Comparison of ENCODE assay signal across 9 cellular contexts in the genomic region with DNA sequence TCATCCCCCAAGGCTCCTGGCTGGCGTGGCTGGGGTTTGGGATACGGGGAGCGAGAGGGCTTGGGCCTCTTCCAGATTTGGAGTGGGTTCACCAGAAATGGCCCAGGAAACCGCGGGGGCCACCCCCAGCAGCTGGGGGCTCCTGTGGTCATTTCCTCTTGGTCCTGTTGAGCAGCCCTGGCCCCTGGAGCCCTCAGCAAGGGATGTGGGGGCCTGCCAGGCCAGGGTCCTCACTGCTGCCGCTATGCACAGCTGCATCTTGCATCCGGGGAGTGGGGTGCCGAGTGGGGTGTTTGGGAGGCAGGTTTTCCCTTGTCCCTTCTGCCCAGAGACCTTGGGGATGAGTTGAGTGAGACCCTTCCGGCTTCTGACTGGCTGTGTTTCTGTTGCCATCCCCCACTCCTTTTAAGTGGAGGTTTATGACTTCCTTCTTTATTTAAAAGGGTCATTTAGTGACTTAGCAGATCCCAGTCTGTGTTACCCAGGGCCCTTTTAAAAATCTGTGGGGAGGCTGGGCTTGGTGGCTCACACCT.
DNase-seq lines count a peak whose midpoint lies in the region; ATAC-seq and TF ChIP-seq lines count a peak whose summit lies in the region.
"Had no signal": no experiment of that assay in that cellular context is flagged by ENCODE, and none has a peak within 500 bp of the region (broad histone marks: within the 10 kb centered on the region; RNA-seq: fewer than 3 reads in every experiment).

No MANE protein-coding gene starts in this region.

- TF ChIP-seq CTCF in lower lobe of right lung (IDR thresholded peaks at IDR 0.05) (no peak), vagina (IDR thresholded peaks at IDR 0.05) (no peak)

- H3K27me3 ChIP-seq in lower lobe of right lung (ENCODE audit: low read depth): no peaks in the 10 kb centered on the region
- no peaks in the 10 kb centered on the region for H3K27me3 ChIP-seq in vagina
- H3K27me3 ChIP-seq: SJSA1 had no signal

- H3K4me1 ChIP-seq in lower lobe of right lung: peaks cover 87% of the 10 kb centered on the region
- peaks cover 92% of the 10 kb centered on the region for H3K4me1 ChIP-seq in vagina

- no peaks in the 10 kb centered on the region for H3K9me3 ChIP-seq in lower lobe of right lung
- no peaks in the 10 kb centered on the region for H3K9me3 ChIP-seq in vagina
- H3K9me3 ChIP-seq: SJSA1 had no signal

- no peak for TF ChIP-seq POLR2A in vagina (IDR thresholded peaks at IDR 0.05)

- DNase-seq in stimulated activated CD4-positive, alpha-beta T cell treated with anti-CD3 and anti-CD28 coated beads, Interleukin-15, amount 100 ng/mL, for 24 hours: peak; percentile 37
- DNase-seq in stimulated activated CD4-positive, alpha-beta T cell treated with anti-CD3 and anti-CD28 coated beads, Interleukin-2, amount 100 ng/mL, for 24 hours: no peak
- DNase-seq in activated T-cell treated with anti-CD3 and anti-CD28 coated beads, Interleukin-2, amount 50 U/mL, for 48 hours: peak; percentile 57 to 61
- no peak for DNase-seq in lower lobe of right lung
- DNase-seq in vagina (ENCODE audit: extremely low spot score in 2 of 2): no peak
- no peak for DNase-seq in H4 (ENCODE audit: low spot score)
- DNase-seq in NCI-H146 (lab: John Stamatoyannopoulos, UW): no peak

- H3K27ac ChIP-seq in lower lobe of right lung (peak overlapping the region; percentile 62), vagina (peak overlapping the region; percentile 73)
- H3K27ac ChIP-seq: SJSA1 had no signal

- intact Hi-C loops in lower lobe of right lung (cut with DNase I) (no loop called here), vagina (cut with DNase I) (no loop called here)

- H3K4me3 ChIP-seq in lower lobe of right lung (peak overlapping the region; percentile 6), vagina (no peak overlapping the region)
- H3K4me3 ChIP-seq: SJSA1 had no signal

- no peaks in the 10 kb centered on the region for H3K36me3 ChIP-seq in lower lobe of right lung
- no peaks in the 10 kb centered on the region for H3K36me3 ChIP-seq in vagina

- no peak for ATAC-seq in lower lobe of right lung
- no peak for ATAC-seq in GM18861 (IDR thresholded peaks at IDR 0.05; ENCODE audit: unreplicated experiment)

Comparison
In these comparisons a context has a peak if more than half of its experiments do, and no peak if none do; other contexts are left out.
1. DNase-seq: peak in stimulated activated CD4-positive, alpha-beta T cell treated with anti-CD3 and anti-CD28 coated beads, Interleukin-15, amount 100 ng/mL, for 24 hours (single experiment) and activated T-cell treated with anti-CD3 and anti-CD28 coated beads, Interleukin-2, amount 50 U/mL, for 48 hours (2 of 2); none in stimulated activated CD4-positive, alpha-beta T cell treated with anti-CD3 and anti-CD28 coated beads, Interleukin-2, amount 100 ng/mL, for 24 hours (0 of 2), lower lobe of right lung (single experiment), vagina (0 of 2), H4 (single experiment) and NCI-H146 (single experiment).